Comparison of ENCODE assay signal across 19 cellular contexts in genomic region chr19:29040291-29040690, GRCh38.
"Had no signal": no experiment of that assay in that cellular context is flagged by ENCODE, and none has a peak within 500 bp of the region (broad histone marks: within the 10 kb centered on the region; RNA-seq: fewer than 3 reads in every experiment).

No MANE protein-coding gene starts in this region.

- H3K36me3 Mint-ChIP-seq: activated CD8-positive, alpha-beta memory T cell treated with anti-CD3 and anti-CD28 coated beads, Interleukin-2, amount 10 ng/mL, durations not matched to agents 7 days and 5 days; activated naive CD8-positive, alpha-beta T cell treated with anti-CD3 and anti-CD28 coated beads, Interleukin-2, amount 10 ng/mL, durations not matched to agents 7 days and 5 days; natural killer cell; type B pancreatic cell had no signal

- H3K4me3 ChIP-seq: body of pancreas, left ventricle myocardium inferior, suprapubic skin had no signal

- H3K4me1 ChIP-seq: body of pancreas, left ventricle myocardium inferior had no signal

- H3K27me3 Mint-ChIP-seq: activated CD4-positive, alpha-beta memory T cell treated with anti-CD3 and anti-CD28 coated beads, Interleukin-2, amount 10 ng/mL, durations not matched to agents 7 days and 5 days; activated CD8-positive, alpha-beta memory T cell treated with anti-CD3 and anti-CD28 coated beads, Interleukin-2, amount 10 ng/mL, durations not matched to agents 7 days and 5 days; stimulated activated naive CD8-positive, alpha-beta T cell treated with anti-CD3 and anti-CD28 coated beads, Interleukin-15, Interleukin-2, amounts not matched to agents 100 ng/mL and 50 ng/mL, for 24 hours had no signal

- H3K9me3 Mint-ChIP-seq: activated naive CD8-positive, alpha-beta T cell treated with anti-CD3 and anti-CD28 coated beads, Interleukin-2, amount 10 ng/mL, durations not matched to agents 7 days and 5 days; natural killer cell had no signal

- H3K27ac Mint-ChIP-seq: activated CD4-positive, alpha-beta memory T cell treated with anti-CD3 and anti-CD28 coated beads, Interleukin-2, amount 10 ng/mL, durations not matched to agents 7 days and 5 days; activated CD8-positive, alpha-beta memory T cell treated with anti-CD3 and anti-CD28 coated beads, Interleukin-2, amount 10 ng/mL, durations not matched to agents 7 days and 5 days; activated naive CD8-positive, alpha-beta T cell treated with anti-CD3 and anti-CD28 coated beads, Interleukin-2, amount 10 ng/mL, durations not matched to agents 7 days and 5 days; activated T-helper 2 cell treated with anti-CD3 and anti-CD28 coated beads, Interferon-gamma antibody, Interleukin-2, Interleukin-4, amounts not matched to agents 10 μg/mL and 5 μg/mL and 100 μg/mL, durations not matched to agents 14 hours and 24 hours and 36 hours; natural killer cell; stimulated activated naive CD8-positive, alpha-beta T cell treated with anti-CD3 and anti-CD28 coated beads, Interleukin-15, Interleukin-2, amounts not matched to agents 100 ng/mL and 50 ng/mL, for 24 hours; type B pancreatic cell had no signal

- H3K4me1 Mint-ChIP-seq: activated CD4-positive, alpha-beta memory T cell treated with anti-CD3 and anti-CD28 coated beads, Interleukin-2, amount 10 ng/mL, durations not matched to agents 7 days and 5 days; activated CD8-positive, alpha-beta memory T cell treated with anti-CD3 and anti-CD28 coated beads, Interleukin-2, amount 10 ng/mL, durations not matched to agents 7 days and 5 days; activated naive CD8-positive, alpha-beta T cell treated with anti-CD3 and anti-CD28 coated beads, Interleukin-2, amount 10 ng/mL, durations not matched to agents 7 days and 5 days; natural killer cell had no signal

- H3K4me3 Mint-ChIP-seq: activated CD4-positive, alpha-beta memory T cell treated with anti-CD3 and anti-CD28 coated beads, Interleukin-2, amount 10 ng/mL, durations not matched to agents 7 days and 5 days; activated CD8-positive, alpha-beta memory T cell treated with anti-CD3 and anti-CD28 coated beads, Interleukin-2, amount 10 ng/mL, durations not matched to agents 7 days and 5 days; activated naive CD8-positive, alpha-beta T cell treated with anti-CD3 and anti-CD28 coated beads, Interleukin-2, amount 10 ng/mL, durations not matched to agents 7 days and 5 days; natural killer cell; stimulated activated naive CD8-positive, alpha-beta T cell treated with anti-CD3 and anti-CD28 coated beads, Interleukin-15, Interleukin-2, amounts not matched to agents 100 ng/mL and 50 ng/mL, for 24 hours; type B pancreatic cell had no signal

- H3K27ac ChIP-seq: body of pancreas, dorsolateral prefrontal cortex, left ventricle myocardium inferior, suprapubic skin had no signal

- DNase-seq: activated CD4-positive, alpha-beta memory T cell treated with anti-CD3 and anti-CD28 coated beads, Interleukin-2, amount 10 ng/mL, durations not matched to agents 7 days and 5 days; activated CD4-positive, alpha-beta T cell treated with anti-CD3 and anti-CD28 coated beads for 48 hours; activated CD4-positive, CD25-positive, alpha-beta regulatory T cell; activated CD8-positive, alpha-beta memory T cell treated with anti-CD3 and anti-CD28 coated beads, Interleukin-2, amount 10 ng/mL, durations not matched to agents 7 days and 5 days; activated naive CD4-positive, alpha-beta T cell treated with Interleukin-2 at 50 U/mL for 16 hours; activated naive CD8-positive, alpha-beta T cell treated with anti-CD3 and anti-CD28 coated beads, Interleukin-2, amount 10 ng/mL, durations not matched to agents 7 days and 5 days; activated T-cell treated with anti-CD3 and anti-CD28 coated beads, Interleukin-2, amount 50 U/mL, for 1 hour; central memory CD4-positive, alpha-beta T cell; foreskin fibroblast; left ventricle myocardium inferior; mesenchymal stem cell; natural killer cell; T1000 had no signal

- H3K9me3 ChIP-seq: body of pancreas, left ventricle myocardium inferior, suprapubic skin had no signal

- H3K36me3 ChIP-seq: left ventricle myocardium inferior, suprapubic skin had no signal

- H3K27me3 ChIP-seq: body of pancreas, suprapubic skin had no signal
